In the genomic region with DNA sequence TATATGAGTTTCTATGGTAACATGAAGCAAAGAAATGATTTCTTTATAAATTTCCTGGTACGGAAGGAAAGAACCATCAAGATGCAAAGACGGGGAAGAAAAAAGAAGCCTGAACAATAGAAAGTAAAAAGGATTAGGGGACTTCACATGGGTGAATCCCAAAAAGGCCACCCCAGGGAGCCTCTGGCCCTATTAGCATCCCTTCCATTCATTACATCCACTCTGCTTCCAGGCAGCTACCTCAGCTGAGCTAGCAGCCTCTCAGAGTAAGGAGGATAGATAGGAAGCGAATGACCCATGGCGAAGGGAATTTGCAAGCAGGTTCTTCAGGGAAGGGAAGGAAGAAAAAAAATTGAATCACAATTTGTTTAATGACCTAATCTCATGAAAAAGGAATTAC, we compare ENCODE assay signal across 20 cellular contexts.
DNase-seq lines count a peak whose midpoint lies in the region; TF ChIP-seq lines count a peak whose summit lies in the region.
"Had no signal": no experiment of that assay in that cellular context is flagged by ENCODE, and none has a peak within 500 bp of the region (broad histone marks: within the 10 kb centered on the region; RNA-seq: fewer than 3 reads in every experiment).

No MANE protein-coding gene starts in this region.

- H2BK120ac ChIP-seq in H9 (ENCODE audit: low read depth, low read length, poor library complexity, severe bottlenecking) (no peak overlapping the region), mesendoderm (ENCODE audit: low read depth, low read length) (no peak overlapping the region)

- H2BK12ac ChIP-seq in H9 (ENCODE audit: insufficient read length, low read depth, low read length), result no peak overlapping the region

- H3K4me2 ChIP-seq in H9 (ENCODE audit: insufficient read depth, insufficient read length, low read length) (no peak overlapping the region), mesendoderm (ENCODE audit: low read length) (no peak overlapping the region)

- H3K27me3 ChIP-seq in H9 (ENCODE audit: insufficient read depth, low read length) (no peaks in the 10 kb centered on the region), ectodermal cell (ENCODE audit: control insufficient read depth, insufficient read depth, low read length, poor library complexity, severe bottlenecking) (no peaks in the 10 kb centered on the region), iPS DF 6.9 (ENCODE audit: control insufficient read depth, insufficient read depth, low read length) (no peaks in the 10 kb centered on the region), mesendoderm (ENCODE audit: insufficient read depth, low read length, poor library complexity) (no peaks in the 10 kb centered on the region), colonic mucosa (no peaks in the 10 kb centered on the region)
- H3K27me3 ChIP-seq: Peyer's patch had no signal

- H3K4me1 Mint-ChIP-seq in H9, result peaks cover 44 to 52% of the 10 kb centered on the region in 2 experiments
- H3K4me1 Mint-ChIP-seq: CD8-positive, alpha-beta memory T cell had no signal

- no peaks in the 10 kb centered on the region for H4K20me1 ChIP-seq in H9 (ENCODE audit: control insufficient read depth, insufficient read depth, insufficient read length)

- H3K9me3 Mint-ChIP-seq in H9, result peaks cover 16 to 17% of the 10 kb centered on the region in 2 experiments

- H3K27ac Mint-ChIP-seq in H9, result peak overlapping the region; percentile 84 to 94 (median 90)
- H3K27ac Mint-ChIP-seq: CD8-positive, alpha-beta memory T cell had no signal

- H3K18ac ChIP-seq in H9 (ENCODE audit: insufficient read length, low read depth, low read length) (no peak overlapping the region), mesendoderm (ENCODE audit: low read length) (no peak overlapping the region)

- no peak overlapping the region for H2AFZ ChIP-seq in H9 (ENCODE audit: low read length)
- H2AFZ ChIP-seq: GM23248 had no signal

- DNase-seq in H9, result peak; percentile 78
- peak; percentile 83 for DNase-seq in iPS DF 6.9 (ENCODE audit: low read depth, low spot score)
- peak; percentile 81 for DNase-seq in mesendoderm
- DNase-seq in epidermal melanocyte (ENCODE audit: insufficient read length, low spot score), result no peak
- DNase-seq in colonic mucosa, result no peak
- no peak for DNase-seq in T-helper 1 cell
- DNase-seq in NOMO-1 treated with DMSO at 0.1 percent for 48 hours (lab: John Stamatoyannopoulos, UW; ENCODE audit: unreplicated experiment), result no peak
- DNase-seq: Calu3; CD8-positive, alpha-beta memory T cell; DMS153; GM23248; KBM-7; NCI-H1092; NCI-H1436 treated with DMSO at 0.1 percent for 48 hours; NCI-H2029; NCI-H2227 treated with DMSO at 0.1 percent for 48 hours; NCI-H510A; Peyer's patch had no signal

- H3K36me3 ChIP-seq in ectodermal cell (ENCODE audit: control insufficient read depth, insufficient read depth, low read length) (no peaks in the 10 kb centered on the region), iPS DF 6.9 (ENCODE audit: control insufficient read depth, insufficient read depth, low read length) (0 out of 2 replicates have a peak, but pooled peaks cover 2% of the 10 kb centered on the region), mesendoderm (ENCODE audit: control insufficient read depth, insufficient read depth, low read length) (no peaks in the 10 kb centered on the region), colonic mucosa (no peaks in the 10 kb centered on the region)
- H3K36me3 ChIP-seq: Peyer's patch had no signal

- no peak overlapping the region for H2BK20ac ChIP-seq in H9 (ENCODE audit: low read depth, low read length, poor library complexity, severe bottlenecking)

- H2AK5ac ChIP-seq in H9 (ENCODE audit: insufficient read length, low read length) (no peak overlapping the region), mesendoderm (ENCODE audit: low read length) (no peak overlapping the region)

- TF ChIP-seq CTCF in H9 (conservative IDR thresholded peaks at IDR 0.05), result no peak
- TF ChIP-seq CTCF in colonic mucosa (IDR thresholded peaks at IDR 0.05), result no peak

- H2BK15ac ChIP-seq in H9 (ENCODE audit: low read depth, low read length), result no peak overlapping the region
- H2BK15ac ChIP-seq in mesendoderm (replicated peaks; ENCODE audit: low read depth), result no peak overlapping the region

- no peak overlapping the region for H4K91ac ChIP-seq in H9 (ENCODE audit: insufficient read length, low read depth, low read length)

- no peak overlapping the region for H3T11ph ChIP-seq in H9 (ENCODE audit: low read length)

- H3K56ac ChIP-seq in H9 (ENCODE audit: insufficient read length, low read depth, low read length) (no peak overlapping the region), mesendoderm (ENCODE audit: low read length) (no peak overlapping the region)

- intact Hi-C loops in colonic mucosa (cut with DNase I), result no loop called here

- H3K27me3 Mint-ChIP-seq in H9 (ENCODE audit: low read depth), result no peaks in the 10 kb centered on the region
- H3K27me3 Mint-ChIP-seq: CD8-positive, alpha-beta memory T cell had no signal

- H3K4me3 ChIP-seq in ectodermal cell (ENCODE audit: insufficient read depth, low read depth, low read length), result no peak overlapping the region
- no peak overlapping the region for H3K4me3 ChIP-seq in iPS DF 6.9 (ENCODE audit: low read length)
- no peak overlapping the region for H3K4me3 ChIP-seq in mesendoderm (ENCODE audit: low read length)
- no peak overlapping the region for H3K4me3 ChIP-seq in colonic mucosa
- H3K4me3 ChIP-seq: GM23248, Peyer's patch had no signal

- H3K4ac ChIP-seq in H9 (ENCODE audit: low read depth, low read length), result no peak overlapping the region
- no peak overlapping the region for H3K4ac ChIP-seq in mesendoderm (ENCODE audit: low read depth, low read length)

- H2BK5ac ChIP-seq in H9 (ENCODE audit: insufficient read length, low read length), result no peak overlapping the region
- H2BK5ac ChIP-seq in mesendoderm (ENCODE audit: low read length), result no peak overlapping the region

- H4K5ac ChIP-seq in H9 (ENCODE audit: insufficient read length, low read depth, low read length), result no peak overlapping the region
- no peak overlapping the region for H4K5ac ChIP-seq in mesendoderm (ENCODE audit: low read length)

- H3K4me1 ChIP-seq in H9 (ENCODE audit: insufficient read depth, low read length) (peaks cover 11% of the 10 kb centered on the region; the same call in 1 of the 2 replicates), ectodermal cell (ENCODE audit: control insufficient read depth, insufficient read depth, low read length) (peaks cover 23% of the 10 kb centered on the region), iPS DF 6.9 (ENCODE audit: control insufficient read depth, insufficient read depth, low read length) (peaks cover 3% of the 10 kb centered on the region), mesendoderm (ENCODE audit: control insufficient read depth, low read depth, low read length) (peaks cover 13% of the 10 kb centered on the region), colonic mucosa (no peaks in the 10 kb centered on the region)
- H3K4me1 ChIP-seq: Peyer's patch had no signal

- no peak overlapping the region for H3K14ac ChIP-seq in H9 (ENCODE audit: insufficient read depth, low read length)

- H3K4me3 Mint-ChIP-seq in H9, result peak overlapping the region; percentile 21 to 33; a peak in 3 of 5 replicates
- H3K4me3 Mint-ChIP-seq: CD8-positive, alpha-beta memory T cell had no signal

- H3K9me3 ChIP-seq in H9 (ENCODE audit: control insufficient read depth, low read depth, low read length), result no peaks in the 10 kb centered on the region
- H3K9me3 ChIP-seq in ectodermal cell (ENCODE audit: control insufficient read depth, low read length), result no peaks in the 10 kb centered on the region
- no peaks in the 10 kb centered on the region for H3K9me3 ChIP-seq in iPS DF 6.9 (ENCODE audit: control insufficient read depth, insufficient read depth, low read length)
- H3K9me3 ChIP-seq in colonic mucosa, result no peaks in the 10 kb centered on the region
- H3K9me3 ChIP-seq: Peyer's patch had no signal

- no peak overlapping the region for H3K27ac ChIP-seq in H9 (ENCODE audit: insufficient read length, low read depth, low read length)
- peak overlapping the region; percentile 86 for H3K27ac ChIP-seq in ectodermal cell (ENCODE audit: insufficient read depth, low read depth, low read length, poor library complexity, severe bottlenecking)
- H3K27ac ChIP-seq in iPS DF 6.9 (ENCODE audit: low read length), result no peak overlapping the region
- H3K27ac ChIP-seq in mesendoderm (ENCODE audit: low read depth, low read length), result no peak overlapping the region
- no peak overlapping the region for H3K27ac ChIP-seq in colonic mucosa
- H3K27ac ChIP-seq: C4-2B, GM23248, Peyer's patch had no signal

- H3K9ac ChIP-seq in H9 (ENCODE audit: extremely low read depth, insufficient read length, low read length), result no peak overlapping the region
- H3K9ac ChIP-seq in mesendoderm (ENCODE audit: low read length), result no peak overlapping the region
- H3K9ac ChIP-seq in colonic mucosa (ENCODE audit: low read depth in 2 of 2, low read length in 2 of 2), result no peak overlapping the region
- H3K9ac ChIP-seq: GM23248 had no signal

- H3K79me1 ChIP-seq in H9 (ENCODE audit: insufficient read depth, low read depth, low read length, poor library complexity, severe bottlenecking) (peaks cover 3% of the 10 kb centered on the region), mesendoderm (ENCODE audit: low read length) (peaks cover 11% of the 10 kb centered on the region)

- H3K36me3 Mint-ChIP-seq in H9 (ENCODE audit: insufficient read depth in 1 of 3, low read depth in 3 of 3), result peaks cover 17 to 25% (median 19%) of the 10 kb centered on the region in 3 experiments
- H3K36me3 Mint-ChIP-seq: CD8-positive, alpha-beta memory T cell had no signal

- H3K23me2 ChIP-seq in H9 (ENCODE audit: insufficient read length, low read depth, low read length, poor library complexity, severe bottlenecking), result no peaks in the 10 kb centered on the region

- peaks cover 11% of the 10 kb centered on the region; the same call in 1 of the 2 replicates for H3K79me2 ChIP-seq in H9 (ENCODE audit: insufficient read depth, low read length)
- peaks cover 34% of the 10 kb centered on the region for H3K79me2 ChIP-seq in mesendoderm (ENCODE audit: control insufficient read depth, insufficient read depth, low read length)

- H3K23ac ChIP-seq in H9 (ENCODE audit: insufficient read length, low read depth, low read length) (no peak overlapping the region), mesendoderm (ENCODE audit: low read length) (no peak overlapping the region)

- H4K8ac ChIP-seq in H9 (replicated peaks; ENCODE audit: insufficient read length, low read depth, low read length) (no peak overlapping the region), mesendoderm (ENCODE audit: low read depth, low read length) (no peak overlapping the region)

- WGBS in H9 (ENCODE audit: extremely low coverage, insufficient read length, low lambda C conversion rate), result no CpG with 5 or more reads among the region's 4 CpGs
- WGBS in ectodermal cell, 2 experiments, result 1 to 3% methylated on average over 4 of the region's 4 CpGs
- WGBS in iPS DF 6.9 (ENCODE audit: insufficient coverage, insufficient read length), result no CpG with 5 or more reads among the region's 4 CpGs
- WGBS in mesendoderm (ENCODE audit: extremely low coverage, insufficient coverage, low lambda C conversion rate), result no CpG with 5 or more reads among the region's 4 CpGs

Comparison
In these comparisons a context has a peak if more than half of its experiments do, and no peak if none do; other contexts are left out.
1. DNase-seq: peak in H9 (single experiment), iPS DF 6.9 (single experiment) and mesendoderm (single experiment); none in epidermal melanocyte (single experiment), colonic mucosa (single experiment), T-helper 1 cell (0 of 5) and NOMO-1 treated with DMSO at 0.1 percent for 48 hours (single experiment).